Comparison of ENCODE assay signal across 20 cellular contexts in genomic region chr4:95409750-95410149, GRCh38.
"Had no signal": no experiment of that assay in that cellular context is flagged by ENCODE, and none has a peak within 500 bp of the region (broad histone marks: within the 10 kb centered on the region; RNA-seq: fewer than 3 reads in every experiment).

No MANE protein-coding gene starts in this region.

- H3K27ac ChIP-seq: ascending aorta, breast epithelium, left lung, ovary, right lobe of liver, stomach, thyroid gland had no signal

- H3K27me3 ChIP-seq: ascending aorta, breast epithelium, left lung, ovary, right lobe of liver, stomach, thyroid gland had no signal

- H3K27ac Mint-ChIP-seq: activated CD4-positive, alpha-beta T cell treated with anti-CD3 and anti-CD28 coated beads, Interleukin-2, amount 10 ng/mL, durations not matched to agents 7 days and 5 days; activated CD8-positive, alpha-beta T cell treated with anti-CD3 and anti-CD28 coated beads, Interleukin-2, amount 10 ng/mL, durations not matched to agents 7 days and 5 days; activated naive CD4-positive, alpha-beta T cell treated with anti-CD3 and anti-CD28 coated beads, Interleukin-2, amount 10 ng/mL, durations not matched to agents 7 days and 5 days; activated T-cell treated with anti-CD3 and anti-CD28 coated beads, Interleukin-2, amount 50 U/mL, for 24 hours; activated T-helper 2 cell treated with anti-CD3 and anti-CD28 coated beads, Interferon-gamma antibody, Interleukin-2, Interleukin-4, amounts not matched to agents 10 μg/mL and 5 μg/mL and 100 μg/mL, durations not matched to agents 14 hours and 24 hours and 36 hours had no signal

- DNase-seq: activated CD4-positive, alpha-beta T cell treated with anti-CD3 and anti-CD28 coated beads, Interleukin-2, amount 10 ng/mL, durations not matched to agents 7 days and 5 days; activated CD8-positive, alpha-beta T cell treated with anti-CD3 and anti-CD28 coated beads, Interleukin-2, amount 10 ng/mL, durations not matched to agents 7 days and 5 days; activated naive CD4-positive, alpha-beta T cell treated with anti-CD3 and anti-CD28 coated beads, Interleukin-2, amount 10 ng/mL, durations not matched to agents 7 days and 5 days; activated T-cell treated with anti-CD3 and anti-CD28 coated beads, Interleukin-2, amount 50 U/mL, for 24 hours; cerebellar nuclear complex; effector CD8-positive, alpha-beta T cell; kidney; left lung; mucosa of descending colon; naive B cell; ovary; right lobe of liver; small intestine; stimulated activated CD4-positive, alpha-beta T cell treated with anti-CD3 and anti-CD28 coated beads, Interleukin-15, amount 100 ng/mL, for 24 hours; stimulated activated CD4-positive, alpha-beta T cell treated with anti-CD3 and anti-CD28 coated beads, Interleukin-2, amount 100 ng/mL, for 48 hours; stomach; thyroid gland had no signal

- H3K27me3 Mint-ChIP-seq: activated T-cell treated with anti-CD3 and anti-CD28 coated beads, Interleukin-2, amount 50 U/mL, for 24 hours; naive B cell had no signal

- H3K36me3 Mint-ChIP-seq: activated naive CD4-positive, alpha-beta T cell treated with anti-CD3 and anti-CD28 coated beads, Interleukin-2, amount 10 ng/mL, durations not matched to agents 7 days and 5 days; naive B cell had no signal

- H3K4me3 ChIP-seq: ascending aorta, breast epithelium, left lung, mucosa of descending colon, ovary, right lobe of liver, stomach, thyroid gland had no signal

- ATAC-seq: activated CD8-positive, alpha-beta T cell treated with anti-CD3 and anti-CD28 coated beads, Interleukin-2, amount 10 ng/mL, durations not matched to agents 7 days and 5 days; left lung; mucosa of descending colon; right lobe of liver had no signal

- H3K36me3 ChIP-seq: ascending aorta, breast epithelium, left lung, ovary, right lobe of liver, stomach, thyroid gland had no signal

- H3K9me3 ChIP-seq: ascending aorta, breast epithelium, left lung, mucosa of descending colon, ovary, right lobe of liver, stomach, thyroid gland had no signal

- H3K4me1 Mint-ChIP-seq: activated CD4-positive, alpha-beta T cell treated with anti-CD3 and anti-CD28 coated beads, Interleukin-2, amount 10 ng/mL, durations not matched to agents 7 days and 5 days; activated naive CD4-positive, alpha-beta T cell treated with anti-CD3 and anti-CD28 coated beads, Interleukin-2, amount 10 ng/mL, durations not matched to agents 7 days and 5 days; naive B cell had no signal

- H3K9me3 Mint-ChIP-seq: activated CD4-positive, alpha-beta T cell treated with anti-CD3 and anti-CD28 coated beads, Interleukin-2, amount 10 ng/mL, durations not matched to agents 7 days and 5 days; activated naive CD4-positive, alpha-beta T cell treated with anti-CD3 and anti-CD28 coated beads, Interleukin-2, amount 10 ng/mL, durations not matched to agents 7 days and 5 days; activated T-cell treated with anti-CD3 and anti-CD28 coated beads, Interleukin-2, amount 50 U/mL, for 24 hours; activated T-helper 2 cell treated with anti-CD3 and anti-CD28 coated beads, Interferon-gamma antibody, Interleukin-2, Interleukin-4, amounts not matched to agents 10 μg/mL and 5 μg/mL and 100 μg/mL, durations not matched to agents 14 hours and 24 hours and 36 hours had no signal

- H3K4me3 Mint-ChIP-seq: activated CD4-positive, alpha-beta T cell treated with anti-CD3 and anti-CD28 coated beads, Interleukin-2, amount 10 ng/mL, durations not matched to agents 7 days and 5 days; activated CD8-positive, alpha-beta T cell treated with anti-CD3 and anti-CD28 coated beads, Interleukin-2, amount 10 ng/mL, durations not matched to agents 7 days and 5 days; activated naive CD4-positive, alpha-beta T cell treated with anti-CD3 and anti-CD28 coated beads, Interleukin-2, amount 10 ng/mL, durations not matched to agents 7 days and 5 days; activated T-cell treated with anti-CD3 and anti-CD28 coated beads, Interleukin-2, amount 50 U/mL, for 24 hours; naive B cell had no signal

- H3K4me1 ChIP-seq: ascending aorta, breast epithelium, left lung, right lobe of liver, stomach had no signal
